ENCODE assay signal across 22 cellular contexts in the genomic region with DNA sequence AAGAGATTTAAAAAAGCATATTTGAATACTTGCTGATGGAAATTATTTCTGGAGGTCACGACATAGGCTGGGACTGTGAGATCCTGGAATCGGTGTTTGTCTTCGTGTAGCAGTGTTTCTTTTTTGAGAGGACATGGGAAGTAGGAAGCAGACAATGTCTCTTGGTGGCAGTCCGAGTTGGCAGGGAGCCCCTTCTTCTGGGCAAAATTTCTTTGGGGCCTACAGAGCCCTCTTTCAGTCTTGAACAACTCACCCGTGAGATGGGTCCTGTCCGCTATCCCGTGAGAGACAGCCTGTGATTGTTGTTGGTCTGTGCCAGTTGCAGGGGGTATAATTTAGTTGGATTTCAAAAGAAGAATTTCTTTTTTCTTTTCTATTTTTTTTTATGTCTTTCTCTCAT.
DNase-seq lines count a peak whose midpoint lies in the region; ATAC-seq and TF ChIP-seq lines count a peak whose summit lies in the region.
"Had no signal": no experiment of that assay in that cellular context is flagged by ENCODE, and none has a peak within 500 bp of the region (broad histone marks: within the 10 kb centered on the region; RNA-seq: fewer than 3 reads in every experiment).

No MANE protein-coding gene starts in this region.

- ATAC-seq in GM18861 (IDR thresholded peaks at IDR 0.05; ENCODE audit: unreplicated experiment) (no peak), GM19467 (IDR thresholded peaks at IDR 0.05; ENCODE audit: unreplicated experiment) (no peak), PC-3 (no peak)
- ATAC-seq: GM23338, Panc1 had no signal

- CTCF ChIA-PET in PC-3 (lab: Charles Lee): no interaction called here

- no peak for TF ChIP-seq CTCF in PC-3 (conservative IDR thresholded peaks at IDR 0.05; ENCODE audit: low read depth, low read length)

- H3K27ac ChIP-seq in substantia nigra (ENCODE audit: low read depth, low read length, poor library complexity, severe bottlenecking): no peak overlapping the region
- H3K27ac ChIP-seq in PC-3 (ENCODE audit: low read length): no peak overlapping the region
- H3K27ac ChIP-seq: BLaER1, RWPE1 had no signal

- BruUV-seq in PC-3 (replicated peaks; lab: Mats Ljungman, UMichigan): no TSS peak

- H3F3A ChIP-seq in PC-3 (ENCODE audit: low read length, unreplicated experiment): no peaks in the 10 kb centered on the region

- no peak overlapping the region for H3K4me2 ChIP-seq in PC-3 (ENCODE audit: low read length)
- H3K4me2 ChIP-seq: BLaER1, GM23338 had no signal

- H3K9me2 ChIP-seq in PC-3 (replicated peaks; ENCODE audit: low read length): no peaks in the 10 kb centered on the region

- no peak overlapping the region for H3K4me3 ChIP-seq in PC-3 (ENCODE audit: low read length)
- H3K4me3 ChIP-seq: BLaER1, GM23338 had no signal

- H2AFZ ChIP-seq in PC-3 (ENCODE audit: low read length): no peak overlapping the region
- H2AFZ ChIP-seq: GM23338 had no signal

- no peaks in the 10 kb centered on the region for H3K36me3 ChIP-seq in PC-3 (ENCODE audit: low read depth, low read length)
- H3K36me3 ChIP-seq: BLaER1 had no signal

- POLR2A ChIA-PET in PC-3 (lab: Charles Lee; ENCODE audit: unreplicated experiment): no interaction called here

- no peaks in the 10 kb centered on the region for H4K20me1 ChIP-seq in PC-3 (ENCODE audit: low read length)
- H4K20me1 ChIP-seq: BLaER1 had no signal

- H3K79me2 ChIP-seq in PC-3 (ENCODE audit: low read length): no peaks in the 10 kb centered on the region

- intact Hi-C loops in PC-3 (cut with micrococcal nuclease): no loop called here

- DNase-seq in C1 segment of cervical spinal cord (lab: John Stamatoyannopoulos, UW): peak in 9 of 14 donors; percentile 1 to 38 (median 10)
- DNase-seq in cerebellum (ENCODE audit: low spot score): peak; percentile 6
- peak; percentile 72 for DNase-seq in medulla oblongata (ENCODE audit: extremely low spot score)
- peak in 26 of 49 donors; percentile 2 to 48 (median 22) for DNase-seq in substantia nigra (lab: John Stamatoyannopoulos, UW)
- DNase-seq in PC-3: no peak
- DNase-seq: CD4-positive, alpha-beta T cell; COR-L47; GDM1; H9; Karpas-422; NCI-H1105; NCI-H1436 treated with DMSO at 0.1 percent for 48 hours; NCI-H1930; NCI-H2107; NCI-H526 treated with DMSO at 0.1 percent for 48 hours; SHP77 had no signal

- no peak overlapping the region for H3K9ac ChIP-seq in PC-3 (ENCODE audit: low read length)
- H3K9ac ChIP-seq: BLaER1 had no signal

- no peaks in the 10 kb centered on the region for H3K4me1 ChIP-seq in PC-3 (ENCODE audit: insufficient read depth, low read length)
- H3K4me1 ChIP-seq: BLaER1 had no signal

- peaks cover 24% of the 10 kb centered on the region; the same call in 1 of the 2 replicates for H3K9me3 ChIP-seq in PC-3 (ENCODE audit: low read length)
- H3K9me3 ChIP-seq: BLaER1 had no signal

- H3K27me3 ChIP-seq in PC-3 (ENCODE audit: low read length): no peaks in the 10 kb centered on the region
- H3K27me3 ChIP-seq: BLaER1 had no signal
